9 cellular contexts compared by ENCODE assay signal in genomic region chr17:50146230-50146926, GRCh38. TPM values are rescaled to one million over a fixed set of nuclear protein-coding genes. Genes with fewer than 3 reads are reported as not detected.
DNase-seq lines count a peak whose midpoint lies in the region; ATAC-seq and TF ChIP-seq lines count a peak whose summit lies in the region.
"Had no signal": no experiment of that assay in that cellular context is flagged by ENCODE, and none has a peak within 500 bp of the region (broad histone marks: within the 10 kb centered on the region; RNA-seq: fewer than 3 reads in every experiment).

No MANE protein-coding gene starts in this region.

- no peak overlapping the region for H2AFZ ChIP-seq in DND-41 (ENCODE audit: low read depth, low read length)

- H3K4me3 ChIP-seq in DND-41 (ENCODE audit: low read depth in 1 of 2, low read length in 2 of 2) (peak overlapping the region in 1 of 2 experiments; percentile 72; a peak in 2 of 4 replicates), epithelial cell of esophagus (ENCODE audit: low read length) (no peak overlapping the region), rectal smooth muscle tissue (ENCODE audit: low read length) (peak overlapping the region; percentile 67)

- H3K27me3 ChIP-seq in DND-41 (ENCODE audit: insufficient read depth, low read length, poor library complexity) = no peaks in the 10 kb centered on the region
- H3K27me3 ChIP-seq in rectal smooth muscle tissue (ENCODE audit: control insufficient read depth, insufficient read depth, low read length) = no peaks in the 10 kb centered on the region

- ATAC-seq in DND-41 (ENCODE audit: insufficient read depth, low read depth) = no peak
- ATAC-seq in T-cell (replicated peaks in 1 of 4) = no peak
- no peak for ATAC-seq in GM18511 (IDR thresholded peaks at IDR 0.05; ENCODE audit: unreplicated experiment)

- H3K9me3 ChIP-seq in DND-41 (ENCODE audit: insufficient read depth, low read length, severe bottlenecking) = no peaks in the 10 kb centered on the region

- peak overlapping the region; percentile 88 for H3K4me2 ChIP-seq in DND-41 (ENCODE audit: insufficient read depth, low read length)

- peak overlapping the region; percentile 37; the same call in 1 of the 2 replicates for H3K27ac ChIP-seq in DND-41 (ENCODE audit: low read length)
- no peak overlapping the region for H3K27ac ChIP-seq in rectal smooth muscle tissue (ENCODE audit: low read depth, low read length)

- H3K4me1 ChIP-seq in DND-41 (ENCODE audit: insufficient read depth, low read length) (peaks cover 54% of the 10 kb centered on the region), rectal smooth muscle tissue (ENCODE audit: control insufficient read depth, insufficient read depth, low read length) (peaks cover 10% of the 10 kb centered on the region)

- peaks cover 72% of the 10 kb centered on the region for H4K20me1 ChIP-seq in DND-41 (ENCODE audit: insufficient read depth, low read length)

- no peak for TF ChIP-seq CTCF in DND-41 (IDR thresholded peaks at IDR 0.05; ENCODE audit: borderline replicate concordance, extremely low read depth, low read length, poor library complexity, severe bottlenecking)
- TF ChIP-seq CTCF in epithelial cell of esophagus (IDR thresholded peaks at IDR 0.05; ENCODE audit: insufficient read depth, low read depth, low read length, missing control alignments) = peak; percentile 31

- peaks cover 46% of the 10 kb centered on the region for H3K79me2 ChIP-seq in DND-41 (ENCODE audit: insufficient read depth, low read length)

- H3K27me3 Mint-ChIP-seq in T-cell = no peaks in the 10 kb centered on the region

- peak overlapping the region; percentile 97 to 99 for H3K27ac Mint-ChIP-seq in T-cell

- no peak for DNase-seq in DND-41
- peak in 6 of 34 experiments; percentile 31 to 39 (median 36) for DNase-seq in T-cell
- DNase-seq in epithelial cell of esophagus (ENCODE audit: low read depth) = no peak
- DNase-seq in NK-92 treated with Interleukin-12 subunit alpha and Interleukin-12 subunit beta, amount 100 ng/mL, for 24 hours (lab: John Stamatoyannopoulos, UW) = no peak
- no peak for DNase-seq in C1 segment of cervical spinal cord (lab: John Stamatoyannopoulos, UW)
- DNase-seq in NCI-H1417 treated with DMSO at 0.1 percent for 48 hours (lab: John Stamatoyannopoulos, UW) = no peak
- DNase-seq: NCI-H1092 had no signal

- peaks cover 72% of the 10 kb centered on the region in 3 donors for H3K4me1 Mint-ChIP-seq in T-cell

- peaks cover 26% of the 10 kb centered on the region for H3K36me3 Mint-ChIP-seq in T-cell

- peaks cover 52% of the 10 kb centered on the region for H3K36me3 ChIP-seq in DND-41 (ENCODE audit: insufficient read depth, low read length)
- peaks cover 30% of the 10 kb centered on the region for H3K36me3 ChIP-seq in rectal smooth muscle tissue (ENCODE audit: control insufficient read depth, insufficient read depth, low read length)

- peak overlapping the region; percentile 89 for H3K9ac ChIP-seq in DND-41 (ENCODE audit: low read depth, low read length)
- no peak overlapping the region for H3K9ac ChIP-seq in rectal smooth muscle tissue (ENCODE audit: low read length)

- H3K4me3 Mint-ChIP-seq in T-cell = peak overlapping the region; percentile 89 to 96 (median 92)

- CTCF ChIA-PET in T-cell (lab: Charles Lee) = interaction anchor here in 1 of 2 donors (0.9 to 1.1 kb wide), 3 partner anchors 14 to 32 kb away, joined by 3 to 5 read pairs (median 4); no protein-coding TSS in a partner anchor

- no peaks in the 10 kb centered on the region for H3K9me3 Mint-ChIP-seq in T-cell

- POLR2A ChIA-PET in T-cell (lab: Charles Lee) = interaction anchor here in 1 of 2 donors (0.9 kb wide), 1 partner anchor 14 kb away, joined by 3 read pairs; no protein-coding TSS in a partner anchor

RNA-seq across cellular contexts. Expression of gene PPP1R9B, which starts 4.1 kb away (rescaled TPM):
- total RNA-seq in T-cell = 10 to 100 TPM; 69.5 to 95.9 (median 91.3) TPM

RNA-seq across cellular contexts. Expression of gene SAMD14, which starts 16.4 kb away (rescaled TPM):
- under 1 TPM; 0.23 to 0.70 (median 0.35) TPM for total RNA-seq in T-cell

RNA-seq across cellular contexts. Expression of gene SGCA, which starts 19.4 kb away (rescaled TPM):
- total RNA-seq in T-cell = under 1 TPM in 1 of 5 donors, not detected in 4; 0.33 TPM

RNA-seq across cellular contexts. Expression of gene PDK2, which starts 51.2 kb away (rescaled TPM):
- 10 to 100 TPM; 18.8 to 37.2 (median 30.0) TPM for total RNA-seq in T-cell

RNA-seq across cellular contexts. Expression of gene COL1A1, which starts 55.1 kb away (rescaled TPM):
- total RNA-seq in T-cell = 10 to 100 TPM in 2 of 5 donors, 1 to 10 TPM in 3; 4.1 to 21.0 (median 6.6) TPM
